In the genomic region with DNA sequence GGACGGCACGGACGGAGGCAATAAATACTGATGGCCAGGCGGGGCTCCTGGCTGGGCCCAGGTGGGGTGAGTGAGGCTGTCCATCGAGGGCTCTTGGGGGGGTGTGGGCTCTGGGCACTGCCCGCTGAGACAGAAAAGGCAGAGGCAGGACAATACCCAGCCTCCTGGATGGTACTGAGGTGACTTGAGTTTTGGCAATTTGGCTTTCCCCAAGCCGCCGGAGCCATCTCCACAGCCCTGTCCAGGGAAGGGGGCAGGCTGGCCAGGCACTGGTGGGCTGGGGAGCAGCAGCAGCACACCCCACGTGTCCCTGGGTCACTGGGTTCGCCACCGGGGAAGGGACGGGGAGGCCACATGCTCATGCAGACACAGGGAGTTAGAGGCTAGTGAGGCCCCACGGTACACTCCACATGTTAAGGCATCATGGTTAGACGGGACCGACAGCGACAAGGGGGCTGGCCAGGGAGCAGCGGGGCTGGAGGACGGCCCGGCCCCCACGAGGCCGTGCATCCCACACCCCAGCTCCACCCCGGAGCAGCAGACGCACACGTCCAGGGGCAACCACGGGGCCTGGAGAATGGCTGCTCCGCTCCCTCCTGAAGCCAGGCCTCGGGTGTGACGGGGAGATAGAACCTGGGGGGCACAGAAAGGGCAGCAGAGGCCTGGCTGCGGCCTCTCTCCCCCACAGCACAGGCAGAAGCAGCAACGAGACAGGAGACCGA, we compare ENCODE assay signal across 10 cellular contexts. TPM values are rescaled to one million over a fixed set of nuclear protein-coding genes. Genes with fewer than 3 reads are reported as not detected.
DNase-seq lines count a peak whose midpoint lies in the region; ATAC-seq, FAIRE-seq and TF ChIP-seq lines count a peak whose summit lies in the region.
"Had no signal": no experiment of that assay in that cellular context is flagged by ENCODE, and none has a peak within 500 bp of the region (broad histone marks: within the 10 kb centered on the region; RNA-seq: fewer than 3 reads in every experiment).

No MANE protein-coding gene starts in this region.

- POLR2A ChIA-PET in Caco-2 (lab: Charles Lee) = interaction anchor here (1.1 kb wide), 1 partner anchor 34 kb away, joined by 5 read pairs; no protein-coding TSS in a partner anchor
- POLR2A ChIA-PET in K562 (lab: Yijun Ruan, JAX) = interaction anchor here (0.7 to 1.5 kb wide), 8 partner anchors 12 to 137 kb away, joined by 3 to 8 read pairs (median 3); no protein-coding TSS in a partner anchor

- no peaks in the 10 kb centered on the region for H3K9me1 ChIP-seq in K562 (ENCODE audit: control insufficient read depth, insufficient read depth, low read length)

- ATAC-seq in K562 (peak; percentile 15), HG02642 (IDR thresholded peaks at IDR 0.05; ENCODE audit: poor library complexity, unreplicated experiment) (no peak)

- H3K79me2 ChIP-seq in K562 (ENCODE audit: control insufficient read depth, insufficient read depth, low read length) = peaks cover 67% of the 10 kb centered on the region

- no peak overlapping the region for H2AFZ ChIP-seq in K562 (ENCODE audit: low read depth, low read length)

- peak overlapping the region; percentile 53 for H3K27ac ChIP-seq in KOPT-K1 (ENCODE audit: low read depth, low read length, poor library complexity, severe bottlenecking)
- H3K27ac ChIP-seq in K562 (ENCODE audit: extremely low read depth, low read depth, low read length) = peak overlapping the region; percentile 93
- H3K27ac ChIP-seq: foreskin keratinocyte had no signal

- H3K4me3 Mint-ChIP-seq in Caco-2 (ENCODE audit: unreplicated experiment) = peak overlapping the region; percentile 60
- H3K4me3 Mint-ChIP-seq in nephron = peak overlapping the region; percentile 49 to 71 (median 60)
- no peak overlapping the region for H3K4me3 Mint-ChIP-seq in CD14-positive monocyte

- in situ Hi-C loops in K562 (cut with MboI) = no loop called here

- BruUV-seq in Caco-2 (replicated peaks; lab: Mats Ljungman, UMichigan) (no TSS peak), K562 (replicated peaks; lab: Mats Ljungman, UMichigan) (no TSS peak)

- H3K36me3 ChIP-seq in Caco-2 (ENCODE audit: control insufficient read depth, insufficient read depth, low read length) (peaks cover 4% of the 10 kb centered on the region; the same call in 1 of the 2 replicates), KOPT-K1 (ENCODE audit: insufficient read depth, low read length) (peaks cover 74% of the 10 kb centered on the region), K562 (ENCODE audit: control insufficient read depth, insufficient read depth, low read length) (peaks cover 58% of the 10 kb centered on the region)

- CTCF ChIA-PET in Caco-2 (lab: Charles Lee) (no interaction called here), K562 (lab: Yijun Ruan, JAX; ENCODE audit: low intra/inter-chr PET ratio) (no interaction called here)

- peak overlapping the region; percentile 21; the same call in 1 of the 2 replicates for H3K4me2 ChIP-seq in K562 (ENCODE audit: insufficient read depth, low read length)

- peak; percentile 35 to 64 for DNase-seq in Caco-2
- DNase-seq in K562 (ENCODE audit: extremely low read depth in 1 of 4, low spot score in 3 of 4) = peak in 2 of 4 experiments; percentile 26 to 32
- DNase-seq in NCI-H1694 treated with DMSO at 0.1 percent for 48 hours (lab: John Stamatoyannopoulos, UW) = no peak
- DNase-seq in A172 (ENCODE audit: low spot score) = no peak
- no peak for DNase-seq in CD14-positive monocyte (ENCODE audit: low spot score)

- FAIRE-seq in K562 (lab: Jason Lieb, UNC) = peak; percentile 77

- H3K9me3 ChIP-seq in Caco-2 (no peaks in the 10 kb centered on the region), KOPT-K1 (ENCODE audit: insufficient read depth, low read length, poor library complexity, severe bottlenecking) (no peaks in the 10 kb centered on the region), K562 (replicated peaks; ENCODE audit: control insufficient read depth, insufficient read depth, low read depth, low read length) (no peaks in the 10 kb centered on the region)

- H3K27me3 Mint-ChIP-seq in Caco-2 (ENCODE audit: insufficient read depth, unreplicated experiment) (no peaks in the 10 kb centered on the region), nephron (ENCODE audit: low read depth) (no peaks in the 10 kb centered on the region), CD14-positive monocyte (ENCODE audit: low read depth in 3 of 3) (no peaks in the 10 kb centered on the region)

- TF ChIP-seq CTCF in Caco-2 (IDR thresholded peaks at IDR 0.05; ENCODE audit: insufficient read depth in 1 of 2, low read depth in 1 of 2, low read length in 1 of 2, severe bottlenecking in 1 of 2, unreplicated experiment in 1 of 2) (no peak), K562 (IDR thresholded peaks at IDR 0.05 in 2 of 3, conservative IDR thresholded peaks at IDR 0.05 in 1 of 3; ENCODE audit: insufficient read depth in 2 of 3, low read depth in 1 of 3, low read length in 3 of 3) (no peak), nephron (IDR thresholded peaks at IDR 0.05; ENCODE audit: unreplicated experiment in 3 of 3) (no peak), CD14-positive monocyte (IDR thresholded peaks at IDR 0.05) (no peak)

- 28% methylated on average over 24 of the region's 31 CpGs for WGBS in K562 (ENCODE audit: insufficient coverage, low coverage, missing lambda C conversion rate)

- peak overlapping the region; percentile 90 for H3K27ac Mint-ChIP-seq in Caco-2 (ENCODE audit: unreplicated experiment)
- H3K27ac Mint-ChIP-seq in nephron = peak overlapping the region in 2 of 3 experiments; percentile 43 to 74
- H3K27ac Mint-ChIP-seq in CD14-positive monocyte = peak overlapping the region in 2 of 7 donors; percentile 3 to 36

- TF ChIP-seq POLR2A in K562 (conservative IDR thresholded peaks at IDR 0.05) = peak; percentile 58

- no peak overlapping the region for H3K4me3 ChIP-seq in Caco-2 (ENCODE audit: low read depth, low read length)
- no peak overlapping the region for H3K4me3 ChIP-seq in K562

- H3K36me3 Mint-ChIP-seq in Caco-2 (ENCODE audit: insufficient read depth, unreplicated experiment) (peaks cover 98% of the 10 kb centered on the region), nephron (ENCODE audit: low read depth) (peaks cover 8% of the 10 kb centered on the region), CD14-positive monocyte (peaks cover 20 to 34% of the 10 kb centered on the region in 2 donors)

- H3K9me3 Mint-ChIP-seq in Caco-2 (ENCODE audit: unreplicated experiment) = no peaks in the 10 kb centered on the region
- H3K9me3 Mint-ChIP-seq in nephron = no peaks in the 10 kb centered on the region
- no peaks in the 10 kb centered on the region for H3K9me3 Mint-ChIP-seq in CD14-positive monocyte

- TF ChIP-seq RAD21 in K562 (CRISPR knock-in tag; conservative IDR thresholded peaks at IDR 0.05 in 1 of 2, IDR thresholded peaks at IDR 0.05 in 1 of 2) = no peak

- H3K9ac ChIP-seq in K562 (ENCODE audit: insufficient read depth in 1 of 2, low read depth in 2 of 2, low read length in 2 of 2) = peak overlapping the region; percentile 44 to 91; a peak in 3 of 4 replicates

- intact Hi-C loops in Caco-2 (cut with micrococcal nuclease; ENCODE audit: unreplicated experiment) = no loop called here
- intact Hi-C loops in K562 (cut with micrococcal nuclease) = no loop called here
- intact Hi-C loops in CD14-positive monocyte (cut with micrococcal nuclease) = loop anchor here in 1 of 2 donors (10.0 kb wide), 1 partner anchor 47 kb away; a partner anchor contains a TSS

- peaks cover 41% of the 10 kb centered on the region for H4K20me1 ChIP-seq in K562 (replicated peaks; ENCODE audit: control insufficient read depth, insufficient read depth, low read length)

- no peaks in the 10 kb centered on the region for H3K27me3 ChIP-seq in Caco-2 (replicated peaks; ENCODE audit: control insufficient read depth, insufficient read depth, low read length)
- H3K27me3 ChIP-seq in K562 (ENCODE audit: control insufficient read depth in 2 of 2, insufficient read depth in 2 of 2, low read length in 2 of 2) = no peaks in the 10 kb centered on the region
- H3K27me3 ChIP-seq: foreskin keratinocyte had no signal

- peaks cover 51% of the 10 kb centered on the region for H3K4me1 ChIP-seq in Caco-2
- peaks cover 36 to 86% of the 10 kb centered on the region in 2 experiments for H3K4me1 ChIP-seq in K562 (replicated peaks in 1 of 2; ENCODE audit: control insufficient read depth in 2 of 2, insufficient read depth in 2 of 2, low read length in 2 of 2)
- H3K4me1 ChIP-seq: foreskin keratinocyte had no signal

- peaks cover 21% of the 10 kb centered on the region for H3K4me1 Mint-ChIP-seq in Caco-2 (ENCODE audit: low read depth, unreplicated experiment)
- H3K4me1 Mint-ChIP-seq in nephron = peaks cover 18% of the 10 kb centered on the region
- peaks cover 36% of the 10 kb centered on the region for H3K4me1 Mint-ChIP-seq in CD14-positive monocyte

- peak; percentile 5; the same call in 1 of the 2 replicates for TF ChIP-seq EP300 in K562 (IDR thresholded peaks at IDR 0.05; ENCODE audit: low read length)

RNA-seq across cellular contexts. Expression of a gene that starts 3.0 kb away (rescaled TPM):
- total RNA-seq in Caco-2 (2022) (253 and 292 TPM in 2 replicates), K562 (2014; rRNA removed) (110 and 146 TPM in 2 replicates), K562 (2014; rRNA removed; fragmentation: Illumina TruSeq; extraction: Trizol) (39.8 and 58.3 TPM in 2 replicates), K562 (2015; rRNA removed; fragmentation: Illumina TruSeq; extraction: Trizol) (105 and 107 TPM in 2 replicates), K562 (2021) (321 and 340 TPM in 2 replicates)
- total RNA-seq in K562 (2011; cell fraction: chromatin; rRNA removed; ENCODE audit: low replicate concordance) = 54.5 and 180 TPM in 2 replicates
- total RNA-seq in K562 (2011; cell fraction: nucleolus; rRNA removed) = 155 and 173 TPM in 2 replicates
- 62.4 and 82.4 TPM in 2 replicates for total RNA-seq in K562 (2011; cell fraction: nucleoplasm; rRNA removed)
- polyA plus RNA-seq in K562 (2011; rRNA removed) (23.4 and 33.4 TPM in 2 replicates), K562 (2014; fragmentation: Illumina TruSeq; extraction: Trizol) (129 and 227 TPM in 2 replicates), K562 (2014; fragmentation: Nextera tagmentation; extraction: Ambion mirVana) (10 to 100 TPM in 1 of 2 experiments, 1 to 10 TPM in 1; 9.6 to 11.2 TPM), K562 (2014; rRNA removed) (97.6 and 114 TPM in 2 replicates), CD14-positive monocyte (10 to 100 TPM; 86.3 to 97.2 TPM)
- polyA plus RNA-seq in K562 (2011; cell fraction: cytosol; rRNA removed) = 25.4 and 72.4 TPM in 2 replicates
- polyA plus RNA-seq in K562 (2011; cell fraction: nucleus; rRNA removed) = 85.3 and 131 TPM in 2 replicates
- polyA plus RNA-seq in K562 (2012) = 235 and 249 TPM in 2 replicates
- 8.6 and 11.9 TPM in 2 replicates for polyA minus RNA-seq in K562 (2011; rRNA and poly(A)+ RNA removed)
- polyA minus RNA-seq in K562 (2011; cell fraction: cytosol; rRNA and poly(A)+ RNA removed) = 45.1 and 68.4 TPM in 2 replicates
- 61.9 and 68.2 TPM in 2 replicates for polyA minus RNA-seq in K562 (2011; cell fraction: nucleus; rRNA and poly(A)+ RNA removed)
- total RNA-seq in A172 (2014; rRNA removed; shearing (Covaris generic)) = 173 and 183 TPM in 2 replicates

RNA-seq across cellular contexts. Expression of a gene that starts 7.8 kb away (rescaled TPM):
- total RNA-seq in Caco-2 (2022) (895 and 958 TPM in 2 replicates), K562 (2014; rRNA removed) (587 and 588 TPM in 2 replicates), K562 (2014; rRNA removed; fragmentation: Illumina TruSeq; extraction: Trizol) (296 and 325 TPM in 2 replicates), K562 (2015; rRNA removed; fragmentation: Illumina TruSeq; extraction: Trizol) (404 and 420 TPM in 2 replicates), K562 (2021) (437 and 446 TPM in 2 replicates)
- total RNA-seq in K562 (2011; cell fraction: chromatin; rRNA removed; ENCODE audit: low replicate concordance) = 722 and 1,069 TPM in 2 replicates
- total RNA-seq in K562 (2011; cell fraction: nucleolus; rRNA removed) = 564 and 610 TPM in 2 replicates
- total RNA-seq in K562 (2011; cell fraction: nucleoplasm; rRNA removed) = 598 and 659 TPM in 2 replicates
- polyA plus RNA-seq in K562 (2011; rRNA removed) (75.9 and 116 TPM in 2 replicates), K562 (2014; fragmentation: Illumina TruSeq; extraction: Trizol) (645 and 729 TPM in 2 replicates), K562 (2014; fragmentation: Nextera tagmentation; extraction: Ambion mirVana) (10 to 100 TPM in 1 of 2 experiments, 1 to 10 TPM in 1; 4.4 to 14.9 TPM), K562 (2014; rRNA removed) (181 and 191 TPM in 2 replicates), CD14-positive monocyte (100 to 1,000 TPM; 291 to 297 TPM)
- 46.6 and 61.5 TPM in 2 replicates for polyA plus RNA-seq in K562 (2011; cell fraction: cytosol; rRNA removed)
- polyA plus RNA-seq in K562 (2011; cell fraction: nucleus; rRNA removed) = 192 and 245 TPM in 2 replicates
- polyA plus RNA-seq in K562 (2012) = 600 and 818 TPM in 2 replicates
- 66.8 and 103 TPM in 2 replicates for polyA minus RNA-seq in K562 (2011; rRNA and poly(A)+ RNA removed)
- 123 and 191 TPM in 2 replicates for polyA minus RNA-seq in K562 (2011; cell fraction: cytosol; rRNA and poly(A)+ RNA removed)
- polyA minus RNA-seq in K562 (2011; cell fraction: nucleus; rRNA and poly(A)+ RNA removed) = 89.0 and 193 TPM in 2 replicates
- 1,091 and 1,235 TPM in 2 replicates for total RNA-seq in A172 (2014; rRNA removed; shearing (Covaris generic))

RNA-seq across cellular contexts. Expression of a gene that starts 23.3 kb away (rescaled TPM):
- total RNA-seq in Caco-2 (2022) (248 and 252 TPM in 2 replicates), K562 (2014; rRNA removed) (416 and 428 TPM in 2 replicates), K562 (2014; rRNA removed; fragmentation: Illumina TruSeq; extraction: Trizol) (74.3 and 99.3 TPM in 2 replicates), K562 (2015; rRNA removed; fragmentation: Illumina TruSeq; extraction: Trizol) (225 and 227 TPM in 2 replicates), K562 (2021) (279 and 283 TPM in 2 replicates)
- total RNA-seq in K562 (2011; cell fraction: chromatin; rRNA removed; ENCODE audit: low replicate concordance) = 29.1 and 64.1 TPM in 2 replicates
- total RNA-seq in K562 (2011; cell fraction: nucleolus; rRNA removed) = 70.7 and 78.0 TPM in 2 replicates
- 41.9 and 54.1 TPM in 2 replicates for total RNA-seq in K562 (2011; cell fraction: nucleoplasm; rRNA removed)
- polyA plus RNA-seq in K562 (2011; rRNA removed) (97.2 and 103 TPM in 2 replicates), K562 (2014; fragmentation: Illumina TruSeq; extraction: Trizol) (147 and 154 TPM in 2 replicates), K562 (2014; fragmentation: Nextera tagmentation; extraction: Ambion mirVana) (1 to 10 TPM; 1.9 to 3.7 TPM), K562 (2014; rRNA removed) (206 and 253 TPM in 2 replicates), CD14-positive monocyte (10 to 100 TPM; 20.2 to 57.3 TPM)
- polyA plus RNA-seq in K562 (2011; cell fraction: cytosol; rRNA removed) = 93.7 and 166 TPM in 2 replicates
- 98.4 and 110 TPM in 2 replicates for polyA plus RNA-seq in K562 (2011; cell fraction: nucleus; rRNA removed)
- 112 and 177 TPM in 2 replicates for polyA plus RNA-seq in K562 (2012)
- 101 and 147 TPM in 2 replicates for polyA minus RNA-seq in K562 (2011; rRNA and poly(A)+ RNA removed)
- polyA minus RNA-seq in K562 (2011; cell fraction: cytosol; rRNA and poly(A)+ RNA removed) = 92.8 and 121 TPM in 2 replicates
- 36.5 and 40.0 TPM in 2 replicates for polyA minus RNA-seq in K562 (2011; cell fraction: nucleus; rRNA and poly(A)+ RNA removed)
- 376 and 393 TPM in 2 replicates for total RNA-seq in A172 (2014; rRNA removed; shearing (Covaris generic))

RNA-seq across cellular contexts. Expression of a gene that starts 23.4 kb away (rescaled TPM):
- total RNA-seq in Caco-2 (2022) = 133 and 140 TPM in 2 replicates
- total RNA-seq in K562 (2011; cell fraction: chromatin; rRNA removed; ENCODE audit: low replicate concordance) = 37.2 and 84.5 TPM in 2 replicates
- 109 and 116 TPM in 2 replicates for total RNA-seq in K562 (2011; cell fraction: nucleolus; rRNA removed)
- 83.3 and 88.4 TPM in 2 replicates for total RNA-seq in K562 (2011; cell fraction: nucleoplasm; rRNA removed)
- total RNA-seq in K562 (2014; rRNA removed) = 220 and 252 TPM in 2 replicates
- 32.5 and 41.2 TPM in 2 replicates for total RNA-seq in K562 (2014; rRNA removed; fragmentation: Illumina TruSeq; extraction: Trizol)
- 105 and 111 TPM in 2 replicates for total RNA-seq in K562 (2015; rRNA removed; fragmentation: Illumina TruSeq; extraction: Trizol)
- 214 and 217 TPM in 2 replicates for total RNA-seq in K562 (2021)
- 238 and 354 TPM in 2 replicates for polyA plus RNA-seq in K562 (2011; rRNA removed)
- polyA plus RNA-seq in K562 (2011; cell fraction: cytosol; rRNA removed) = 720 and 811 TPM in 2 replicates
- 288 and 348 TPM in 2 replicates for polyA plus RNA-seq in K562 (2011; cell fraction: nucleus; rRNA removed)
- 288 and 382 TPM in 2 replicates for polyA plus RNA-seq in K562 (2012)
- 57.2 and 105 TPM in 2 replicates for polyA plus RNA-seq in K562 (2014; fragmentation: Illumina TruSeq; extraction: Trizol)
- 100 to 1,000 TPM; 154 to 255 TPM for polyA plus RNA-seq in K562 (2014; fragmentation: Nextera tagmentation; extraction: Ambion mirVana)
- 318 and 338 TPM in 2 replicates for polyA plus RNA-seq in K562 (2014; rRNA removed)
- polyA minus RNA-seq in K562 (2011; rRNA and poly(A)+ RNA removed) = 56.1 and 67.4 TPM in 2 replicates
- polyA minus RNA-seq in K562 (2011; cell fraction: cytosol; rRNA and poly(A)+ RNA removed) = 52.4 and 82.6 TPM in 2 replicates
- 24.8 and 36.9 TPM in 2 replicates for polyA minus RNA-seq in K562 (2011; cell fraction: nucleus; rRNA and poly(A)+ RNA removed)
- total RNA-seq in A172 (2014; rRNA removed; shearing (Covaris generic)) = 207 and 245 TPM in 2 replicates
- polyA plus RNA-seq in CD14-positive monocyte = 100 to 1,000 TPM; 397 to 512 TPM

RNA-seq across cellular contexts. Expression of a gene that starts 33.3 kb away (rescaled TPM):
- 0.93 TPM in 1 of 2 replicates, not detected in the other for total RNA-seq in Caco-2 (2022)
- total RNA-seq in K562 (2011; cell fraction: chromatin; rRNA removed; ENCODE audit: low replicate concordance) = 0.65 TPM in 1 of 2 replicates, not detected in the other
- total RNA-seq in K562 (2011; cell fraction: nucleolus; rRNA removed) = 2.4 and 3.2 TPM in 2 replicates
- 0.81 and 0.99 TPM in 2 replicates for total RNA-seq in K562 (2011; cell fraction: nucleoplasm; rRNA removed)
- total RNA-seq in K562 (2014; rRNA removed) = 6.2 and 6.9 TPM in 2 replicates
- 0.26 and 0.29 TPM in 2 replicates for total RNA-seq in K562 (2014; rRNA removed; fragmentation: Illumina TruSeq; extraction: Trizol)
- total RNA-seq in K562 (2015; rRNA removed; fragmentation: Illumina TruSeq; extraction: Trizol) = 0.47 and 0.68 TPM in 2 replicates
- 2.1 and 2.3 TPM in 2 replicates for total RNA-seq in K562 (2021)
- polyA plus RNA-seq in K562 (2011; rRNA removed) = 1.2 and 1.5 TPM in 2 replicates
- polyA plus RNA-seq in K562 (2011; cell fraction: cytosol; rRNA removed) = 1.9 and 10.6 TPM in 2 replicates
- 0.65 and 2.8 TPM in 2 replicates for polyA plus RNA-seq in K562 (2011; cell fraction: nucleus; rRNA removed)
- polyA plus RNA-seq in K562 (2012) = 0.32 and 2.5 TPM in 2 replicates
- polyA plus RNA-seq in K562 (2014; fragmentation: Illumina TruSeq; extraction: Trizol) = 0.95 and 2.1 TPM in 2 replicates
- not detected for polyA plus RNA-seq in K562 (2014; fragmentation: Nextera tagmentation; extraction: Ambion mirVana)
- polyA plus RNA-seq in K562 (2014; rRNA removed) = 4.2 and 5.2 TPM in 2 replicates
- 1.6 TPM in 1 of 2 replicates, not detected in the other for polyA minus RNA-seq in K562 (2011; rRNA and poly(A)+ RNA removed)
- polyA minus RNA-seq in K562 (2011; cell fraction: cytosol; rRNA and poly(A)+ RNA removed) = 2.7 TPM in 1 of 2 replicates, not detected in the other
- 0.40 TPM in 1 of 2 replicates, not detected in the other for polyA minus RNA-seq in K562 (2011; cell fraction: nucleus; rRNA and poly(A)+ RNA removed)
- not detected in 2 replicates for total RNA-seq in A172 (2014; rRNA removed; shearing (Covaris generic))
- under 1 TPM; 0.22 to 0.33 TPM for polyA plus RNA-seq in CD14-positive monocyte
- total RNA-seq: foreskin keratinocyte; T-helper 1 cell treated with Interleukin-12 subunit alpha and Interleukin-12 subunit beta and Interleukin-4 antibody, amounts not matched to agents 30 ng/mL and 1 ng/mL, for 36 hours had no signal

Comparison
In these comparisons a context has a peak if more than half of its experiments do, and no peak if none do; other contexts are left out.
1. DNase-seq: peak in Caco-2 (2 of 2); none in NCI-H1694 treated with DMSO at 0.1 percent for 48 hours (single experiment), A172 (single experiment) and CD14-positive monocyte (single experiment).
2. H3K4me3 Mint-ChIP-seq: peak in Caco-2 (single experiment) and nephron (3 of 3); none in CD14-positive monocyte (0 of 2).